Comparison of ENCODE assay signal across 19 cellular contexts in genomic region chr7:34160261-34160752, GRCh38.
DNase-seq lines count a peak whose midpoint lies in the region; ATAC-seq and TF ChIP-seq lines count a peak whose summit lies in the region.
"Had no signal": no experiment of that assay in that cellular context is flagged by ENCODE, and none has a peak within 500 bp of the region (broad histone marks: within the 10 kb centered on the region; RNA-seq: fewer than 3 reads in every experiment).

No MANE protein-coding gene starts in this region.

- no peaks in the 10 kb centered on the region for H3K27me3 ChIP-seq in heart left ventricle
- H3K27me3 ChIP-seq: left lung, testis had no signal

- peak; percentile 91 for DNase-seq in AG04449 (ENCODE audit: low read depth, low spot score)
- DNase-seq in HFF-Myc (ENCODE audit: extremely low read depth, low read depth) = peak; percentile 58
- DNase-seq in amniotic epithelial cell (ENCODE audit: low read depth) = peak; percentile 93
- DNase-seq in iris pigment epithelial cell (ENCODE audit: low read depth) = peak; percentile 55
- DNase-seq in heart left ventricle = no peak
- no peak for DNase-seq in OCI-LY7 (ENCODE audit: low spot score)
- DNase-seq in NCI-H2196 treated with DMSO at 0.1 percent for 48 hours (lab: John Stamatoyannopoulos, UW; ENCODE audit: unreplicated experiment) = no peak
- no peak for DNase-seq in stimulated activated CD4-positive, alpha-beta T cell treated with anti-CD3 and anti-CD28 coated beads, Interleukin-4, amount 100 ng/mL, for 4 hours
- DNase-seq: activated CD4-positive, alpha-beta T cell treated with anti-CD3 and anti-CD28 coated beads, Interleukin-2, amount 10 ng/mL, durations not matched to agents 24 days and 14 days; activated T-cell treated with anti-CD3 and anti-CD28 coated beads, Interleukin-2, amount 50 U/mL, for 1 hour; Caco-2; hypothalamus; left lung; NCI-H1105 treated with DMSO at 0.1 percent for 48 hours; NCI-H2227 treated with DMSO at 0.1 percent for 48 hours; NK-92 treated with Interleukin-12 subunit alpha and Interleukin-12 subunit beta, amount 100 ng/mL, for 24 hours; Right ventricle myocardium superior; testis had no signal

- no peaks in the 10 kb centered on the region for H4K20me1 ChIP-seq in OCI-LY7 (ENCODE audit: insufficient read depth, low read length)

- intact Hi-C loops in heart left ventricle (cut with DNase I) (loop anchor here in 1 of 10 donors (10.0 kb wide), 1 partner anchor 66 kb away; no protein-coding TSS in a partner anchor), OCI-LY7 (cut with micrococcal nuclease; ENCODE audit: unreplicated experiment) (no loop called here)

- no peak overlapping the region for H3K27ac ChIP-seq in heart left ventricle
- H3K27ac ChIP-seq in OCI-LY7 (ENCODE audit: low read depth, low read length, poor library complexity, severe bottlenecking) = no peak overlapping the region
- H3K27ac ChIP-seq: left lung, testis had no signal

- H3K36me3 ChIP-seq in heart left ventricle = no peaks in the 10 kb centered on the region
- H3K36me3 ChIP-seq in OCI-LY7 (ENCODE audit: insufficient read depth, low read length) = no peaks in the 10 kb centered on the region
- H3K36me3 ChIP-seq: left lung had no signal

- no peaks in the 10 kb centered on the region for H3K9me2 ChIP-seq in OCI-LY7 (ENCODE audit: insufficient read depth, low read length)

- TF ChIP-seq CTCF in AG04449 (IDR thresholded peaks at IDR 0.05; ENCODE audit: insufficient read depth, low read length, missing control alignments) = no peak
- no peak for TF ChIP-seq CTCF in HFF-Myc (IDR thresholded peaks at IDR 0.05; ENCODE audit: low read depth, low read length, missing control alignments)
- no peak for TF ChIP-seq CTCF in heart left ventricle (IDR thresholded peaks at IDR 0.05)
- TF ChIP-seq CTCF in OCI-LY7 (conservative IDR thresholded peaks at IDR 0.05; ENCODE audit: low read length) = no peak

- BruUV-seq in OCI-LY7 (replicated peaks; lab: Mats Ljungman, UMichigan) = no TSS peak

- no peak for ATAC-seq in heart left ventricle
- ATAC-seq: A549, left lung had no signal

- H3K9me3 ChIP-seq in heart left ventricle (peaks cover 0 to 5% (median 0%) of the 10 kb centered on the region in 12 donors), OCI-LY7 (ENCODE audit: low read length) (no peaks in the 10 kb centered on the region)
- H3K9me3 ChIP-seq: Caco-2, left lung, testis had no signal

- H3K4me3 ChIP-seq in AG04449 (ENCODE audit: low read depth, low read length) (no peak overlapping the region), HFF-Myc (replicated peaks; ENCODE audit: low read depth, low read length) (no peak overlapping the region), heart left ventricle (no peak overlapping the region), OCI-LY7 (ENCODE audit: low read depth, low read length, poor library complexity, severe bottlenecking) (no peak overlapping the region)
- H3K4me3 ChIP-seq: A549, left lung, testis had no signal

- 58 to 71% (median 68%) methylated on average over 2 of the region's 2 CpGs for WGBS in heart left ventricle, 4 donors

- H3K4me2 ChIP-seq in OCI-LY7 (ENCODE audit: low read length) = no peak overlapping the region
- H3K4me2 ChIP-seq: A549 had no signal

- H3K4me1 ChIP-seq in heart left ventricle (peaks cover 0 to 11% (median 0%) of the 10 kb centered on the region in 12 donors), OCI-LY7 (ENCODE audit: insufficient read depth, low read length, poor library complexity, severe bottlenecking) (no peaks in the 10 kb centered on the region)
- H3K4me1 ChIP-seq: Caco-2, left lung, testis had no signal

- no peak for TF ChIP-seq POLR2A in heart left ventricle (IDR thresholded peaks at IDR 0.05)

- POLR2A ChIA-PET in AG04449 (lab: Yijun Ruan, JAX) (interaction anchor here (1.1 to 1.3 kb wide), 2 partner anchors 16 to 179 kb away, joined by 3 to 4 read pairs; no protein-coding TSS in a partner anchor), OCI-LY7 (lab: Charles Lee) (no interaction called here)

- CTCF ChIA-PET in AG04449 (lab: Yijun Ruan, JAX) (interaction anchor here (0.9 to 9.5 kb wide), 5 partner anchors 22 to 72 kb away, joined by 3 to 104 read pairs (median 3); no protein-coding TSS in a partner anchor), OCI-LY7 (lab: Charles Lee; ENCODE audit: unreplicated experiment) (interaction anchor here (0.6 kb wide), 1 partner anchor 30 kb away, joined by 3 read pairs; no protein-coding TSS in a partner anchor)

- no peaks in the 10 kb centered on the region for H3K79me2 ChIP-seq in OCI-LY7 (ENCODE audit: insufficient read depth, low read depth, low read length)

- H2AFZ ChIP-seq in OCI-LY7 (ENCODE audit: low read length) = no peak overlapping the region

Comparison
In these comparisons a context has a peak if more than half of its experiments do, and no peak if none do; other contexts are left out.
1. DNase-seq: peak in AG04449 (single experiment), HFF-Myc (single experiment), amniotic epithelial cell (single experiment) and iris pigment epithelial cell (single experiment); none in heart left ventricle (0 of 5), OCI-LY7 (single experiment), NCI-H2196 treated with DMSO at 0.1 percent for 48 hours (single experiment) and stimulated activated CD4-positive, alpha-beta T cell treated with anti-CD3 and anti-CD28 coated beads, Interleukin-4, amount 100 ng/mL, for 4 hours (0 of 2).